In genomic region chr4:74098628-74098995, GRCh38 we compare ENCODE assay signal across 8 cellular contexts. TPM values are rescaled to one million over a fixed set of nuclear protein-coding genes. Genes with fewer than 3 reads are reported as not detected.
A peak's percentile ranks its signal among the peaks of the same experiment; 100 is the strongest.
DNase-seq lines count a peak whose midpoint lies in the region; ATAC-seq and TF ChIP-seq lines count a peak whose summit lies in the region.

No MANE protein-coding gene starts in this region.

- no peaks in the 10 kb centered on the region for H3K9me3 Mint-ChIP-seq in CD8-positive, alpha-beta memory T cell
- no peaks in the 10 kb centered on the region for H3K9me3 Mint-ChIP-seq in neural progenitor cell

- no peaks in the 10 kb centered on the region for H3K4me1 ChIP-seq in CD8-positive, alpha-beta memory T cell (ENCODE audit: insufficient read depth, low read length)
- H3K4me1 ChIP-seq in PC-9 (replicated peaks; ENCODE audit: insufficient read depth) (peaks cover 10% of the 10 kb centered on the region), esophagus squamous epithelium (peaks cover 0 to 25% (median 5%) of the 10 kb centered on the region in 3 donors), neural progenitor cell (no peaks in the 10 kb centered on the region), Karpas-422 (ENCODE audit: low read length) (no peaks in the 10 kb centered on the region)

- H3K4me2 ChIP-seq in PC-9 (peak overlapping the region; percentile 92), neural progenitor cell (peak overlapping the region; percentile 78), Karpas-422 (ENCODE audit: low read depth, low read length, poor library complexity, severe bottlenecking) (no peak overlapping the region)

- no peak for DNase-seq in CD8-positive, alpha-beta memory T cell
- DNase-seq in PC-9 (no peak), esophagus squamous epithelium (lab: John Stamatoyannopoulos, UW) (no peak), neural progenitor cell (ENCODE audit: low spot score) (no peak), Karpas-422 (no peak), COLO829 (ENCODE audit: low spot score) (no peak)

- H3K27ac ChIP-seq in CD8-positive, alpha-beta memory T cell (ENCODE audit: low read depth, low read length) = peak overlapping the region; percentile 52
- H3K27ac ChIP-seq in PC-9 (no peak overlapping the region), esophagus squamous epithelium (peak overlapping the region; percentile 64 to 85 (median 83)), neural progenitor cell (no peak overlapping the region), Karpas-422 (ENCODE audit: low read length) (no peak overlapping the region)

- H4K20me1 ChIP-seq in PC-9 (ENCODE audit: insufficient read depth) (no peaks in the 10 kb centered on the region), neural progenitor cell (ENCODE audit: low read depth) (no peaks in the 10 kb centered on the region), Karpas-422 (ENCODE audit: insufficient read depth, low read depth, low read length) (no peaks in the 10 kb centered on the region)

- peaks cover 32 to 60% of the 10 kb centered on the region in 2 donors for H3K27me3 Mint-ChIP-seq in CD8-positive, alpha-beta memory T cell
- H3K27me3 Mint-ChIP-seq in neural progenitor cell (ENCODE audit: insufficient read depth, low read depth) = peaks cover 17% of the 10 kb centered on the region

- H3K9ac ChIP-seq in neural progenitor cell (no peak overlapping the region), Karpas-422 (ENCODE audit: low read length) (no peak overlapping the region)

- H3K27me3 ChIP-seq in CD8-positive, alpha-beta memory T cell (ENCODE audit: insufficient read depth, low read length, poor library complexity, severe bottlenecking) = peaks cover 11% of the 10 kb centered on the region
- H3K27me3 ChIP-seq in PC-9 (ENCODE audit: insufficient read depth, low read depth) (no peaks in the 10 kb centered on the region), esophagus squamous epithelium (no peaks in the 10 kb centered on the region), neural progenitor cell (peaks cover 35% of the 10 kb centered on the region), Karpas-422 (ENCODE audit: low read length) (no peaks in the 10 kb centered on the region)

- no peaks in the 10 kb centered on the region for H3K36me3 Mint-ChIP-seq in CD8-positive, alpha-beta memory T cell
- H3K36me3 Mint-ChIP-seq in neural progenitor cell = no peaks in the 10 kb centered on the region

- H3K4me3 ChIP-seq in CD8-positive, alpha-beta memory T cell (ENCODE audit: low read length) = no peak overlapping the region
- H3K4me3 ChIP-seq in PC-9 (peak overlapping the region; percentile 78), esophagus squamous epithelium (peak overlapping the region; percentile 42 to 81 (median 66)), neural progenitor cell (peak overlapping the region; percentile 67), Karpas-422 (ENCODE audit: low read length) (no peak overlapping the region)

- H2AFZ ChIP-seq in PC-9 (peak overlapping the region; percentile 97), neural progenitor cell (replicated peaks) (peak overlapping the region; percentile 91), Karpas-422 (ENCODE audit: low read length) (no peak overlapping the region)

- WGBS in esophagus squamous epithelium, 2 donors = 9 to 10% methylated on average over 2 to 9 of the region's 24 CpGs

- no peaks in the 10 kb centered on the region for H3K9me3 ChIP-seq in CD8-positive, alpha-beta memory T cell (ENCODE audit: low read length)
- H3K9me3 ChIP-seq in PC-9 (ENCODE audit: insufficient read depth, low read depth) (no peaks in the 10 kb centered on the region), esophagus squamous epithelium (no peaks in the 10 kb centered on the region), neural progenitor cell (ENCODE audit: low read depth) (no peaks in the 10 kb centered on the region), Karpas-422 (ENCODE audit: low read length) (no peaks in the 10 kb centered on the region)

- H3K36me3 ChIP-seq in CD8-positive, alpha-beta memory T cell (ENCODE audit: insufficient read depth, low read length) = no peaks in the 10 kb centered on the region
- H3K36me3 ChIP-seq in PC-9 (ENCODE audit: low read depth) (no peaks in the 10 kb centered on the region), esophagus squamous epithelium (no peaks in the 10 kb centered on the region), neural progenitor cell (no peaks in the 10 kb centered on the region), Karpas-422 (ENCODE audit: insufficient read depth, low read length) (no peaks in the 10 kb centered on the region)

- H3K4me3 Mint-ChIP-seq in CD8-positive, alpha-beta memory T cell = peak overlapping the region in 6 of 7 donors; percentile 7 to 75 (median 63)
- peak overlapping the region; percentile 92 for H3K4me3 Mint-ChIP-seq in neural progenitor cell

- CTCF ChIA-PET in CD8-positive, alpha-beta memory T cell (lab: Charles Lee) = no interaction called here
- CTCF ChIA-PET in PC-9 (lab: Charles Lee) = no interaction called here

- peaks cover 10 to 15% (median 12%) of the 10 kb centered on the region in 3 donors for H3K4me1 Mint-ChIP-seq in CD8-positive, alpha-beta memory T cell
- peaks cover 14% of the 10 kb centered on the region for H3K4me1 Mint-ChIP-seq in neural progenitor cell

- BruUV-seq in PC-9 (replicated peaks; lab: Mats Ljungman, UMichigan) = no TSS peak

- ATAC-seq in GM21619 (IDR thresholded peaks at IDR 0.05; ENCODE audit: unreplicated experiment) (no peak), GM21515 (IDR thresholded peaks at IDR 0.05; ENCODE audit: unreplicated experiment) (no peak)

- H3K79me2 ChIP-seq in PC-9 (ENCODE audit: low read depth) (no peaks in the 10 kb centered on the region), neural progenitor cell (ENCODE audit: low read depth) (no peaks in the 10 kb centered on the region), Karpas-422 (ENCODE audit: low read length) (no peaks in the 10 kb centered on the region)

- no peaks in the 10 kb centered on the region for H3K9me2 ChIP-seq in PC-9 (ENCODE audit: insufficient read depth)
- no peaks in the 10 kb centered on the region for H3K9me2 ChIP-seq in Karpas-422 (replicated peaks; ENCODE audit: insufficient read depth, low read length)

- POLR2A ChIA-PET in CD8-positive, alpha-beta memory T cell (lab: Charles Lee) = no interaction called here
- POLR2A ChIA-PET in PC-9 (lab: Charles Lee; ENCODE audit: unreplicated experiment) = no interaction called here

- H3F3A ChIP-seq in PC-9 (ENCODE audit: insufficient read depth, low read depth) (no peaks in the 10 kb centered on the region), neural progenitor cell (ENCODE audit: low read depth) (peaks cover 6% of the 10 kb centered on the region)

- H3K27ac Mint-ChIP-seq in CD8-positive, alpha-beta memory T cell = no peak overlapping the region
- peak overlapping the region; percentile 72 for H3K27ac Mint-ChIP-seq in neural progenitor cell

- TF ChIP-seq POLR2A in esophagus squamous epithelium (IDR thresholded peaks at IDR 0.05) = no peak

- TF ChIP-seq CTCF in PC-9 (conservative IDR thresholded peaks at IDR 0.05) (no peak), esophagus squamous epithelium (IDR thresholded peaks at IDR 0.05) (no peak), neural progenitor cell (IDR thresholded peaks at IDR 0.05) (no peak)

- intact Hi-C loops in PC-9 (cut with micrococcal nuclease; ENCODE audit: unreplicated experiment) (no loop called here), esophagus squamous epithelium (cut with DNase I) (no loop called here)

RNA-seq across cellular contexts. Expression of gene CXCL2, which starts 0.4 kb away (rescaled TPM):
- total RNA-seq in CD8-positive, alpha-beta memory T cell = under 1 TPM in 1 of 2 experiments, not detected in 1; 0.26 TPM
- not detected for polyA plus RNA-seq in CD8-positive, alpha-beta memory T cell
- total RNA-seq in PC-9 (2021) = 1.6 and 1.7 TPM in 2 replicates
- total RNA-seq in esophagus squamous epithelium = 1 to 10 TPM in 3 of 4 donors, under 1 TPM in 1; 0.64 to 4.8 (median 2.2) TPM
- total RNA-seq in neural progenitor cell (ENCODE audit: low replicate concordance) = 0.15 TPM in 1 of 2 replicates, not detected in the other
- not detected in 2 replicates for total RNA-seq in Karpas-422 (2014; rRNA removed; shearing (Covaris generic); ENCODE audit: low replicate concordance)

RNA-seq across cellular contexts. Expression of gene MTHFD2L, which starts 59.3 kb away (rescaled TPM):
- 1 to 10 TPM; 7.5 to 8.5 TPM for total RNA-seq in CD8-positive, alpha-beta memory T cell
- 5.0 TPM for polyA plus RNA-seq in CD8-positive, alpha-beta memory T cell
- total RNA-seq in PC-9 (2021) = 8.2 and 8.9 TPM in 2 replicates
- 10 to 100 TPM in 3 of 4 donors, 1 to 10 TPM in 1; 9.9 to 22.9 (median 19.1) TPM for total RNA-seq in esophagus squamous epithelium
- total RNA-seq in neural progenitor cell (ENCODE audit: low replicate concordance) = 10.7 and 22.1 TPM in 2 replicates
- total RNA-seq in Karpas-422 (2014; rRNA removed; shearing (Covaris generic); ENCODE audit: low replicate concordance) = 10.5 and 23.6 TPM in 2 replicates

Comparison
In these comparisons a context has a peak if more than half of its experiments do, and no peak if none do; other contexts are left out.
1. H3K27ac ChIP-seq: peak in CD8-positive, alpha-beta memory T cell (single experiment) and esophagus squamous epithelium (4 of 4); none in PC-9 (single experiment), neural progenitor cell (single experiment) and Karpas-422 (single experiment).
2. H3K4me3 ChIP-seq: peak in PC-9 (single experiment), esophagus squamous epithelium (4 of 4) and neural progenitor cell (single experiment); none in CD8-positive, alpha-beta memory T cell (single experiment) and Karpas-422 (single experiment).